Comparison of ENCODE assay signal across 1 cellular context in genomic region chr11:75029836-75030631, GRCh38.
TF ChIP-seq lines count a peak whose summit lies in the region.

No MANE protein-coding gene starts in this region.

TF ChIP-seq in K562, 482 proteins besides CTCF, POLR2A, EP300 and RAD21 (continues in another document):
- TF ChIP-seq ZNF740 (CRISPR knock-in tag; IDR thresholded peaks at IDR 0.05) (peak; percentile 32; the same call in 1 of the 2 replicates), ZNF740 (tag; IDR thresholded peaks at IDR 0.05) (no peak), U2AF2 (optimal IDR thresholded peaks at IDR 0.05; ENCODE audit: low read depth, low read length) (no peak), CREM (IDR thresholded peaks at IDR 0.05; ENCODE audit: low read depth) (peak; percentile 90), PKNOX1 (IDR thresholded peaks at IDR 0.05) (peak; percentile 85), ZNF165 (CRISPR knock-in tag; IDR thresholded peaks at IDR 0.05; ENCODE audit: borderline replicate concordance) (0 out of 2 replicates have a peak, but pooled peaks have one; percentile 74), ZSCAN29 (IDR thresholded peaks at IDR 0.05) (no peak), ZNF766 (CRISPR knock-in tag; conservative IDR thresholded peaks at IDR 0.05) (0 out of 2 replicates have a peak, but pooled peaks have one; percentile 16), MYC (IDR thresholded peaks at IDR 0.05; ENCODE audit: low read depth, low read length) (no peak), MYC (CRISPR knock-in tag; IDR thresholded peaks at IDR 0.05; ENCODE audit: borderline replicate concordance, low read depth) (no peak), DPF2 (IDR thresholded peaks at IDR 0.05) (peak; percentile 48; the same call in 1 of the 2 replicates), HDAC1 (IDR thresholded peaks at IDR 0.05) (0 out of 4 replicates have a peak, but pooled peaks of 1 of the 2 experiments have one; percentile 11), TCFL5 (CRISPR knock-in tag; conservative IDR thresholded peaks at IDR 0.05) (no peak), ATF1 (CRISPR knock-in tag; IDR thresholded peaks at IDR 0.05) (no peak), ATF1 (tag; IDR thresholded peaks at IDR 0.05) (peak; percentile 83), GATAD2A (IDR thresholded peaks at IDR 0.05) (0 out of 2 replicates have a peak, but pooled peaks have one; percentile 22), ZNF644 (tag; IDR thresholded peaks at IDR 0.05; ENCODE audit: low read depth) (peak; percentile 66; the same call in 1 of the 2 replicates), NFRKB (IDR thresholded peaks at IDR 0.05; ENCODE audit: low read depth) (0 out of 2 replicates have a peak, but pooled peaks have one; percentile 31), ARID1B (IDR thresholded peaks at IDR 0.05) (peak; percentile 62), ZNF175 (CRISPR knock-in tag; IDR thresholded peaks at IDR 0.05; ENCODE audit: low read depth) (peak; percentile 57; the same call in 1 of the 2 replicates), HNRNPUL1 (IDR thresholded peaks at IDR 0.05; ENCODE audit: low read length) (no peak), CREB1 (IDR thresholded peaks at IDR 0.05) (peak; percentile 58; the same call in 1 of the 2 replicates), CREB1 (CRISPR knock-in tag; IDR thresholded peaks at IDR 0.05) (0 out of 2 replicates have a peak, but pooled peaks have one; percentile 33), ZNF395 (CRISPR knock-in tag; IDR thresholded peaks at IDR 0.05) (0 out of 2 replicates have a peak, but pooled peaks have one; percentile 55), NRF1 (conservative IDR thresholded peaks at IDR 0.05 in 1 of 2, IDR thresholded peaks at IDR 0.05 in 1 of 2) (no peak), JUND (IDR thresholded peaks at IDR 0.05; ENCODE audit: borderline replicate concordance, low read depth, low read length) (peak; percentile 58; the same call in 1 of the 2 replicates), JUND (tag; IDR thresholded peaks at IDR 0.05; ENCODE audit: borderline replicate concordance, low read depth, low read length) (no peak; the same call in 2 of the 3 replicates), MECOM (CRISPR knock-in tag; IDR thresholded peaks at IDR 0.05) (0 out of 2 replicates have a peak, but pooled peaks have one; percentile 57), RBM39 (optimal IDR thresholded peaks at IDR 0.05; ENCODE audit: low read depth, low read length) (no peak), KDM1A (IDR thresholded peaks at IDR 0.05) (0 out of 4 replicates have a peak, but pooled peaks of 1 of the 2 experiments have one; percentile 26), FOXJ2 (tag; IDR thresholded peaks at IDR 0.05) (no peak), HMGN3 (IDR thresholded peaks at IDR 0.05; ENCODE audit: borderline replicate concordance, extremely low read depth, insufficient read length, low read depth, low read length) (peak; percentile 17), MYNN (IDR thresholded peaks at IDR 0.05) (peak; percentile 32; the same call in 1 of the 2 replicates), MYNN (CRISPR knock-in tag; IDR thresholded peaks at IDR 0.05) (no peak), TAL1 (IDR thresholded peaks at IDR 0.05) (peak; percentile 42; the same call in 1 of the 2 replicates), GTF2E2 (tag; IDR thresholded peaks at IDR 0.05) (peak; percentile 54; the same call in 1 of the 2 replicates), L3MBTL2 (IDR thresholded peaks at IDR 0.05) (peak; percentile 34)
- TF ChIP-seq, protein P1, sequence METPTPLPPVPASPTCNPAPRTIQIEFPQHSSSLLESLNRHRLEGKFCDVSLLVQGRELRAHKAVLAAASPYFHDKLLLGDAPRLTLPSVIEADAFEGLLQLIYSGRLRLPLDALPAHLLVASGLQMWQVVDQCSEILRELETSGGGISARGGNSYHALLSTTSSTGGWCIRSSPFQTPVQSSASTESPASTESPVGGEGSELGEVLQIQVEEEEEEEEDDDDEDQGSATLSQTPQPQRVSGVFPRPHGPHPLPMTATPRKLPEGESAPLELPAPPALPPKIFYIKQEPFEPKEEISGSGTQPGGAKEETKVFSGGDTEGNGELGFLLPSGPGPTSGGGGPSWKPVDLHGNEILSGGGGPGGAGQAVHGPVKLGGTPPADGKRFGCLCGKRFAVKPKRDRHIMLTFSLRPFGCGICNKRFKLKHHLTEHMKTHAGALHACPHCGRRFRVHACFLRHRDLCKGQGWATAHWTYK (CRISPR knock-in tag; IDR thresholded peaks at IDR 0.05) = 0 out of 2 replicates have a peak, but pooled peaks have one; percentile 15
- TF ChIP-seq, protein P2, sequence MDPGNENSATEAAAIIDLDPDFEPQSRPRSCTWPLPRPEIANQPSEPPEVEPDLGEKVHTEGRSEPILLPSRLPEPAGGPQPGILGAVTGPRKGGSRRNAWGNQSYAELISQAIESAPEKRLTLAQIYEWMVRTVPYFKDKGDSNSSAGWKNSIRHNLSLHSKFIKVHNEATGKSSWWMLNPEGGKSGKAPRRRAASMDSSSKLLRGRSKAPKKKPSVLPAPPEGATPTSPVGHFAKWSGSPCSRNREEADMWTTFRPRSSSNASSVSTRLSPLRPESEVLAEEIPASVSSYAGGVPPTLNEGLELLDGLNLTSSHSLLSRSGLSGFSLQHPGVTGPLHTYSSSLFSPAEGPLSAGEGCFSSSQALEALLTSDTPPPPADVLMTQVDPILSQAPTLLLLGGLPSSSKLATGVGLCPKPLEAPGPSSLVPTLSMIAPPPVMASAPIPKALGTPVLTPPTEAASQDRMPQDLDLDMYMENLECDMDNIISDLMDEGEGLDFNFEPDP (CRISPR knock-in tag; IDR thresholded peaks at IDR 0.05) = no peak
- TF ChIP-seq, protein P3, sequence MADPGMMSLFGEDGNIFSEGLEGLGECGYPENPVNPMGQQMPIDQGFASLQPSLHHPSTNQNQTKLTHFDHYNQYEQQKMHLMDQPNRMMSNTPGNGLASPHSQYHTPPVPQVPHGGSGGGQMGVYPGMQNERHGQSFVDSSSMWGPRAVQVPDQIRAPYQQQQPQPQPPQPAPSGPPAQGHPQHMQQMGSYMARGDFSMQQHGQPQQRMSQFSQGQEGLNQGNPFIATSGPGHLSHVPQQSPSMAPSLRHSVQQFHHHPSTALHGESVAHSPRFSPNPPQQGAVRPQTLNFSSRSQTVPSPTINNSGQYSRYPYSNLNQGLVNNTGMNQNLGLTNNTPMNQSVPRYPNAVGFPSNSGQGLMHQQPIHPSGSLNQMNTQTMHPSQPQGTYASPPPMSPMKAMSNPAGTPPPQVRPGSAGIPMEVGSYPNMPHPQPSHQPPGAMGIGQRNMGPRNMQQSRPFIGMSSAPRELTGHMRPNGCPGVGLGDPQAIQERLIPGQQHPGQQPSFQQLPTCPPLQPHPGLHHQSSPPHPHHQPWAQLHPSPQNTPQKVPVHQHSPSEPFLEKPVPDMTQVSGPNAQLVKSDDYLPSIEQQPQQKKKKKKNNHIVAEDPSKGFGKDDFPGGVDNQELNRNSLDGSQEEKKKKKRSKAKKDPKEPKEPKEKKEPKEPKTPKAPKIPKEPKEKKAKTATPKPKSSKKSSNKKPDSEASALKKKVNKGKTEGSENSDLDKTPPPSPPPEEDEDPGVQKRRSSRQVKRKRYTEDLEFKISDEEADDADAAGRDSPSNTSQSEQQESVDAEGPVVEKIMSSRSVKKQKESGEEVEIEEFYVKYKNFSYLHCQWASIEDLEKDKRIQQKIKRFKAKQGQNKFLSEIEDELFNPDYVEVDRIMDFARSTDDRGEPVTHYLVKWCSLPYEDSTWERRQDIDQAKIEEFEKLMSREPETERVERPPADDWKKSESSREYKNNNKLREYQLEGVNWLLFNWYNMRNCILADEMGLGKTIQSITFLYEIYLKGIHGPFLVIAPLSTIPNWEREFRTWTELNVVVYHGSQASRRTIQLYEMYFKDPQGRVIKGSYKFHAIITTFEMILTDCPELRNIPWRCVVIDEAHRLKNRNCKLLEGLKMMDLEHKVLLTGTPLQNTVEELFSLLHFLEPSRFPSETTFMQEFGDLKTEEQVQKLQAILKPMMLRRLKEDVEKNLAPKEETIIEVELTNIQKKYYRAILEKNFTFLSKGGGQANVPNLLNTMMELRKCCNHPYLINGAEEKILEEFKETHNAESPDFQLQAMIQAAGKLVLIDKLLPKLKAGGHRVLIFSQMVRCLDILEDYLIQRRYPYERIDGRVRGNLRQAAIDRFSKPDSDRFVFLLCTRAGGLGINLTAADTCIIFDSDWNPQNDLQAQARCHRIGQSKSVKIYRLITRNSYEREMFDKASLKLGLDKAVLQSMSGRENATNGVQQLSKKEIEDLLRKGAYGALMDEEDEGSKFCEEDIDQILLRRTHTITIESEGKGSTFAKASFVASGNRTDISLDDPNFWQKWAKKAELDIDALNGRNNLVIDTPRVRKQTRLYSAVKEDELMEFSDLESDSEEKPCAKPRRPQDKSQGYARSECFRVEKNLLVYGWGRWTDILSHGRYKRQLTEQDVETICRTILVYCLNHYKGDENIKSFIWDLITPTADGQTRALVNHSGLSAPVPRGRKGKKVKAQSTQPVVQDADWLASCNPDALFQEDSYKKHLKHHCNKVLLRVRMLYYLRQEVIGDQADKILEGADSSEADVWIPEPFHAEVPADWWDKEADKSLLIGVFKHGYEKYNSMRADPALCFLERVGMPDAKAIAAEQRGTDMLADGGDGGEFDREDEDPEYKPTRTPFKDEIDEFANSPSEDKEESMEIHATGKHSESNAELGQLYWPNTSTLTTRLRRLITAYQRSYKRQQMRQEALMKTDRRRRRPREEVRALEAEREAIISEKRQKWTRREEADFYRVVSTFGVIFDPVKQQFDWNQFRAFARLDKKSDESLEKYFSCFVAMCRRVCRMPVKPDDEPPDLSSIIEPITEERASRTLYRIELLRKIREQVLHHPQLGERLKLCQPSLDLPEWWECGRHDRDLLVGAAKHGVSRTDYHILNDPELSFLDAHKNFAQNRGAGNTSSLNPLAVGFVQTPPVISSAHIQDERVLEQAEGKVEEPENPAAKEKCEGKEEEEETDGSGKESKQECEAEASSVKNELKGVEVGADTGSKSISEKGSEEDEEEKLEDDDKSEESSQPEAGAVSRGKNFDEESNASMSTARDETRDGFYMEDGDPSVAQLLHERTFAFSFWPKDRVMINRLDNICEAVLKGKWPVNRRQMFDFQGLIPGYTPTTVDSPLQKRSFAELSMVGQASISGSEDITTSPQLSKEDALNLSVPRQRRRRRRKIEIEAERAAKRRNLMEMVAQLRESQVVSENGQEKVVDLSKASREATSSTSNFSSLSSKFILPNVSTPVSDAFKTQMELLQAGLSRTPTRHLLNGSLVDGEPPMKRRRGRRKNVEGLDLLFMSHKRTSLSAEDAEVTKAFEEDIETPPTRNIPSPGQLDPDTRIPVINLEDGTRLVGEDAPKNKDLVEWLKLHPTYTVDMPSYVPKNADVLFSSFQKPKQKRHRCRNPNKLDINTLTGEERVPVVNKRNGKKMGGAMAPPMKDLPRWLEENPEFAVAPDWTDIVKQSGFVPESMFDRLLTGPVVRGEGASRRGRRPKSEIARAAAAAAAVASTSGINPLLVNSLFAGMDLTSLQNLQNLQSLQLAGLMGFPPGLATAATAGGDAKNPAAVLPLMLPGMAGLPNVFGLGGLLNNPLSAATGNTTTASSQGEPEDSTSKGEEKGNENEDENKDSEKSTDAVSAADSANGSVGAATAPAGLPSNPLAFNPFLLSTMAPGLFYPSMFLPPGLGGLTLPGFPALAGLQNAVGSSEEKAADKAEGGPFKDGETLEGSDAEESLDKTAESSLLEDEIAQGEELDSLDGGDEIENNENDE (IDR thresholded peaks at IDR 0.05; ENCODE audit: low read depth, low read length) = no peak
- TF ChIP-seq, protein P4, sequence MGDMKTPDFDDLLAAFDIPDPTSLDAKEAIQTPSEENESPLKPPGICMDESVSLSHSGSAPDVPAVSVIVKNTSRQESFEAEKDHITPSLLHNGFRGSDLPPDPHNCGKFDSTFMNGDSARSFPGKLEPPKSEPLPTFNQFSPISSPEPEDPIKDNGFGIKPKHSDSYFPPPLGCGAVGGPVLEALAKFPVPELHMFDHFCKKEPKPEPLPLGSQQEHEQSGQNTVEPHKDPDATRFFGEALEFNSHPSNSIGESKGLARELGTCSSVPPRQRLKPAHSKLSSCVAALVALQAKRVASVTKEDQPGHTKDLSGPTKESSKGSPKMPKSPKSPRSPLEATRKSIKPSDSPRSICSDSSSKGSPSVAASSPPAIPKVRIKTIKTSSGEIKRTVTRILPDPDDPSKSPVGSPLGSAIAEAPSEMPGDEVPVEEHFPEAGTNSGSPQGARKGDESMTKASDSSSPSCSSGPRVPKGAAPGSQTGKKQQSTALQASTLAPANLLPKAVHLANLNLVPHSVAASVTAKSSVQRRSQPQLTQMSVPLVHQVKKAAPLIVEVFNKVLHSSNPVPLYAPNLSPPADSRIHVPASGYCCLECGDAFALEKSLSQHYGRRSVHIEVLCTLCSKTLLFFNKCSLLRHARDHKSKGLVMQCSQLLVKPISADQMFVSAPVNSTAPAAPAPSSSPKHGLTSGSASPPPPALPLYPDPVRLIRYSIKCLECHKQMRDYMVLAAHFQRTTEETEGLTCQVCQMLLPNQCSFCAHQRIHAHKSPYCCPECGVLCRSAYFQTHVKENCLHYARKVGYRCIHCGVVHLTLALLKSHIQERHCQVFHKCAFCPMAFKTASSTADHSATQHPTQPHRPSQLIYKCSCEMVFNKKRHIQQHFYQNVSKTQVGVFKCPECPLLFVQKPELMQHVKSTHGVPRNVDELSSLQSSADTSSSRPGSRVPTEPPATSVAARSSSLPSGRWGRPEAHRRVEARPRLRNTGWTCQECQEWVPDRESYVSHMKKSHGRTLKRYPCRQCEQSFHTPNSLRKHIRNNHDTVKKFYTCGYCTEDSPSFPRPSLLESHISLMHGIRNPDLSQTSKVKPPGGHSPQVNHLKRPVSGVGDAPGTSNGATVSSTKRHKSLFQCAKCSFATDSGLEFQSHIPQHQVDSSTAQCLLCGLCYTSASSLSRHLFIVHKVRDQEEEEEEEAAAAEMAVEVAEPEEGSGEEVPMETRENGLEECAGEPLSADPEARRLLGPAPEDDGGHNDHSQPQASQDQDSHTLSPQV (IDR thresholded peaks at IDR 0.05) = peak; percentile 24; the same call in 1 of the 2 replicates
